11 cellular contexts compared by ENCODE assay signal in the genomic region with DNA sequence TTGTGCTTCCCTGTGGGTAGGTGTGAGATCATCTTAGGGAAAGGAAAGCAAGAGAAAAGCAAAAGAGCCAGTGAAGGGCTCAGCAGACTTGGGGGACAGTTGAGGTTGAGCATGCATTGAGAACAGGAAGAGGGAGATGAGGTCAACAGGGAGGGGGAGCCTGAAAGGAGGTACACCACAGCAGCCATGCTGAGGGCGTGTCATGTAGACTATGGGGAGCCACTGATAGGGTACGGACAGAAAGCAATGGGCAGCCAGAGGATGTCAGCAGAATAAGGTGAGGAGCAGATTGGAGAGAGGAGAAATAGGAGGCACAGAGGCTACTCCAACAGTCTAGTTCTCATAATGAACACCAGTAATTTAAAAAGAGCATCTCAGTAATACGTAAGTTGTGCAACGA.
"Had no signal": no experiment of that assay in that cellular context is flagged by ENCODE, and none has a peak within 500 bp of the region (broad histone marks: within the 10 kb centered on the region; RNA-seq: fewer than 3 reads in every experiment).

No MANE protein-coding gene starts in this region.

- H2AFZ ChIP-seq: GM23248 had no signal

- H3K9ac ChIP-seq: GM23248, KMS-11 had no signal

- H3K27ac Mint-ChIP-seq: HFFc6 had no signal

- FAIRE-seq: H1, H54 had no signal

- H3K9me3 ChIP-seq: HAP-1 had no signal

- ATAC-seq: HCT116 had no signal

- H3K27ac ChIP-seq: GM23248, HL-60, KMS-11 had no signal

- H3K4me1 ChIP-seq: HAP-1 had no signal

- H3K4me3 Mint-ChIP-seq: HFFc6 had no signal

- H3K36me3 ChIP-seq: HAP-1 had no signal

- DNase-seq: GM23248, HFFc6, IMR-90, Karpas-422, KBM-7 had no signal

- H3K4me2 ChIP-seq: KMS-11 had no signal

- H3K4me3 ChIP-seq: GM23248, HAP-1 had no signal
